Comparison of ENCODE assay signal across 27 cellular contexts in the genomic region with DNA sequence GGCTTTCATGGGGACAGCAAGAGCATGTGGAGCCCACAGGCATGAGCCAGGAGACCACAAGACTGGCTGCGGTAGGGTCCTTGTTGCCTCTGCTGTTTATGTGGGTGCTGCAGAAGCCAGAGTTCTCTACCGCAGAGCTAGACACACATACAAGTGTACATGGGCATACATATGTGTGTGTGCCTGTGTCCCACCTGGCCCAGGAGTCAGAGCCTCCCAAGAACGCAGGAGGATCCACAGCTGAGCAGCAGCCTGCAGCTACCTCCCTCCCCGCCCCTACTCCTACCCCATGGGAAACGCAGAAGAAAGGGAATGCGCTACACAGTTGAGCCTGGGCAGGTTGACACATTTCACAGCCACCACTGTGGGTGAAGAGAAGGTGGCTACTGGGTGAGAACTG.
"Had no signal": no experiment of that assay in that cellular context is flagged by ENCODE, and none has a peak within 500 bp of the region (broad histone marks: within the 10 kb centered on the region; RNA-seq: fewer than 3 reads in every experiment).

No MANE protein-coding gene starts in this region.

- H3K36me3 Mint-ChIP-seq: natural killer cell, neural progenitor cell had no signal

- H3K4me1 Mint-ChIP-seq: natural killer cell had no signal

- DNase-seq: dermis blood vessel endothelial cell; effector memory CD4-positive, alpha-beta T cell; foreskin keratinocyte; heart left ventricle; kidney; mesenchymal stem cell; midbrain; natural killer cell; nucleus accumbens; pancreas; right lobe of liver; stimulated activated CD4-positive, alpha-beta T cell treated with anti-CD3 and anti-CD28 coated beads, Interleukin-12 subunit alpha, Interleukin-12 subunit beta, amount 100 ng/mL, for 4 hours; stimulated activated CD4-positive, alpha-beta T cell treated with anti-CD3 and anti-CD28 coated beads, Interleukin-1b, Interleukin-23, amount 100 ng/mL, for 48 hours; stimulated activated CD4-positive, alpha-beta T cell treated with anti-CD3 and anti-CD28 coated beads, Interleukin-4, amount 100 ng/mL, for 1 hour; stimulated activated CD8-positive, alpha-beta memory T cell treated with anti-CD3 and anti-CD28 coated beads, Interleukin-4, amount 100 ng/mL, for 48 hours; stimulated activated naive CD4-positive, alpha-beta T cell treated with Interleukin-2 at 50 U/mL for 16 hours; uterus had no signal

- H3K4me1 ChIP-seq: foreskin keratinocyte, pancreas, right lobe of liver, tibial nerve, upper lobe of left lung, uterus had no signal

- H3K4me3 Mint-ChIP-seq: natural killer cell, neural progenitor cell had no signal

- H3K9me3 ChIP-seq: esophagus muscularis mucosa, gastroesophageal sphincter, heart left ventricle, pancreas, right lobe of liver, thoracic aorta, tibial nerve, upper lobe of left lung, uterus had no signal

- H3K27me3 ChIP-seq: esophagus muscularis mucosa, foreskin keratinocyte, gastroesophageal sphincter, hepatocyte, neural progenitor cell, pancreas, right lobe of liver, tibial nerve, upper lobe of left lung, uterus had no signal

- H3K36me3 ChIP-seq: esophagus muscularis mucosa, gastroesophageal sphincter, heart left ventricle, neural progenitor cell, pancreas, right lobe of liver, thoracic aorta, tibial nerve, upper lobe of left lung, uterus had no signal

- H3K27ac ChIP-seq: coronary artery, esophagus muscularis mucosa, foreskin keratinocyte, gastroesophageal sphincter, heart left ventricle, hepatocyte, neural progenitor cell, pancreas, right lobe of liver, thoracic aorta, tibial nerve, upper lobe of left lung, uterus had no signal

- H3K9ac ChIP-seq: neural progenitor cell had no signal

- H3K27ac Mint-ChIP-seq: natural killer cell, neural progenitor cell had no signal

- ATAC-seq: foreskin keratinocyte, gastroesophageal sphincter, left lobe of liver, pancreas, right lobe of liver had no signal

- H3K4me3 ChIP-seq: coronary artery, esophagus muscularis mucosa, gastroesophageal sphincter, heart left ventricle, hepatocyte, neural progenitor cell, pancreas, right lobe of liver, smooth muscle cell, thoracic aorta, tibial nerve, upper lobe of left lung, uterus had no signal
